In the genomic region with DNA sequence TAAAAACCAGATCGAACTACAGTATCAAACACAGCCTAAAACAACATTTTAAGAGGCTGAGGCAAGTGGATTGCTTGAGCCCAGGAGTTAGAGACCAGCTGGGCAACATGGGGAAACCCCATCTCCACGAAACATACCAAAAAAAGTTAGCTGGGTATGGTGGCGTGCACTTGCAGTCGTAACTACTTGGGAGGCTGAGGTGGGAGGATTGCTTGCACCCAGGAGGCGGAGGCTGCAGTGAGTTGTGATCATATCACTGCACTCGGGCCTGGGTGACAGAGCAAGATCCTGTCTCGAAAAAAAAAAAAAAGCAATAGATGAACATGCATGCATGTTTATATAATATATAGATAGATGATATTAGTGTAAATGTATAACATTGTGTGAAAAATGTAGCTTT, we compare ENCODE assay signal across 1 cellular context.
TF ChIP-seq lines count a peak whose summit lies in the region.

No MANE protein-coding gene starts in this region.

TF ChIP-seq in GM12878, 131 proteins besides CTCF, POLR2A, EP300 and RAD21:
- TF ChIP-seq SREBF2 (IDR thresholded peaks at IDR 0.05; ENCODE audit: low read length) (no peak), BHLHE40 (IDR thresholded peaks at IDR 0.05; ENCODE audit: borderline replicate concordance in 1 of 2, low read depth in 2 of 2, low read length in 1 of 2) (no peak), CHD4 (IDR thresholded peaks at IDR 0.05) (no peak), HDAC2 (IDR thresholded peaks at IDR 0.05) (no peak), CBX3 (IDR thresholded peaks at IDR 0.05; ENCODE audit: borderline replicate concordance, low read depth) (no peak), BCL11A (IDR thresholded peaks at IDR 0.05; ENCODE audit: low read depth, low read length) (no peak), CHD1 (IDR thresholded peaks at IDR 0.05; ENCODE audit: low read depth, low read length) (no peak), HDAC6 (IDR thresholded peaks at IDR 0.05; ENCODE audit: unreplicated experiment) (no peak), SREBF1 (IDR thresholded peaks at IDR 0.05; ENCODE audit: low read length) (no peak), TCF7 (IDR thresholded peaks at IDR 0.05; ENCODE audit: borderline replicate concordance) (no peak), CBX5 (IDR thresholded peaks at IDR 0.05; ENCODE audit: low read depth) (no peak), BRCA1 (IDR thresholded peaks at IDR 0.05; ENCODE audit: low read depth, low read length) (no peak)
- TF ChIP-seq, protein P1, sequence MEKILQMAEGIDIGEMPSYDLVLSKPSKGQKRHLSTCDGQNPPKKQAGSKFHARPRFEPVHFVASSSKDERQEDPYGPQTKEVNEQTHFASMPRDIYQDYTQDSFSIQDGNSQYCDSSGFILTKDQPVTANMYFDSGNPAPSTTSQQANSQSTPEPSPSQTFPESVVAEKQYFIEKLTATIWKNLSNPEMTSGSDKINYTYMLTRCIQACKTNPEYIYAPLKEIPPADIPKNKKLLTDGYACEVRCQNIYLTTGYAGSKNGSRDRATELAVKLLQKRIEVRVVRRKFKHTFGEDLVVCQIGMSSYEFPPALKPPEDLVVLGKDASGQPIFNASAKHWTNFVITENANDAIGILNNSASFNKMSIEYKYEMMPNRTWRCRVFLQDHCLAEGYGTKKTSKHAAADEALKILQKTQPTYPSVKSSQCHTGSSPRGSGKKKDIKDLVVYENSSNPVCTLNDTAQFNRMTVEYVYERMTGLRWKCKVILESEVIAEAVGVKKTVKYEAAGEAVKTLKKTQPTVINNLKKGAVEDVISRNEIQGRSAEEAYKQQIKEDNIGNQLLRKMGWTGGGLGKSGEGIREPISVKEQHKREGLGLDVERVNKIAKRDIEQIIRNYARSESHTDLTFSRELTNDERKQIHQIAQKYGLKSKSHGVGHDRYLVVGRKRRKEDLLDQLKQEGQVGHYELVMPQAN (conservative IDR thresholded peaks at IDR 0.05), result no peak
- TF ChIP-seq, protein P2, sequence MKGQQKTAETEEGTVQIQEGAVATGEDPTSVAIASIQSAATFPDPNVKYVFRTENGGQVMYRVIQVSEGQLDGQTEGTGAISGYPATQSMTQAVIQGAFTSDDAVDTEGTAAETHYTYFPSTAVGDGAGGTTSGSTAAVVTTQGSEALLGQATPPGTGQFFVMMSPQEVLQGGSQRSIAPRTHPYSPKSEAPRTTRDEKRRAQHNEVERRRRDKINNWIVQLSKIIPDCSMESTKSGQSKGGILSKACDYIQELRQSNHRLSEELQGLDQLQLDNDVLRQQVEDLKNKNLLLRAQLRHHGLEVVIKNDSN (IDR thresholded peaks at IDR 0.05; ENCODE audit: borderline replicate concordance, extremely low read length, insufficient read depth, low read depth, low read length), result no peak
- TF ChIP-seq, protein P3, sequence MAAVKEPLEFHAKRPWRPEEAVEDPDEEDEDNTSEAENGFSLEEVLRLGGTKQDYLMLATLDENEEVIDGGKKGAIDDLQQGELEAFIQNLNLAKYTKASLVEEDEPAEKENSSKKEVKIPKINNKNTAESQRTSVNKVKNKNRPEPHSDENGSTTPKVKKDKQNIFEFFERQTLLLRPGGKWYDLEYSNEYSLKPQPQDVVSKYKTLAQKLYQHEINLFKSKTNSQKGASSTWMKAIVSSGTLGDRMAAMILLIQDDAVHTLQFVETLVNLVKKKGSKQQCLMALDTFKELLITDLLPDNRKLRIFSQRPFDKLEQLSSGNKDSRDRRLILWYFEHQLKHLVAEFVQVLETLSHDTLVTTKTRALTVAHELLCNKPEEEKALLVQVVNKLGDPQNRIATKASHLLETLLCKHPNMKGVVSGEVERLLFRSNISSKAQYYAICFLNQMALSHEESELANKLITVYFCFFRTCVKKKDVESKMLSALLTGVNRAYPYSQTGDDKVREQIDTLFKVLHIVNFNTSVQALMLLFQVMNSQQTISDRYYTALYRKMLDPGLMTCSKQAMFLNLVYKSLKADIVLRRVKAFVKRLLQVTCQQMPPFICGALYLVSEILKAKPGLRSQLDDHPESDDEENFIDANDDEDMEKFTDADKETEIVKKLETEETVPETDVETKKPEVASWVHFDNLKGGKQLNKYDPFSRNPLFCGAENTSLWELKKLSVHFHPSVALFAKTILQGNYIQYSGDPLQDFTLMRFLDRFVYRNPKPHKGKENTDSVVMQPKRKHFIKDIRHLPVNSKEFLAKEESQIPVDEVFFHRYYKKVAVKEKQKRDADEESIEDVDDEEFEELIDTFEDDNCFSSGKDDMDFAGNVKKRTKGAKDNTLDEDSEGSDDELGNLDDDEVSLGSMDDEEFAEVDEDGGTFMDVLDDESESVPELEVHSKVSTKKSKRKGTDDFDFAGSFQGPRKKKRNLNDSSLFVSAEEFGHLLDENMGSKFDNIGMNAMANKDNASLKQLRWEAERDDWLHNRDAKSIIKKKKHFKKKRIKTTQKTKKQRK (IDR thresholded peaks at IDR 0.05; ENCODE audit: low read depth, low read length), result no peak
